In the genomic region with DNA sequence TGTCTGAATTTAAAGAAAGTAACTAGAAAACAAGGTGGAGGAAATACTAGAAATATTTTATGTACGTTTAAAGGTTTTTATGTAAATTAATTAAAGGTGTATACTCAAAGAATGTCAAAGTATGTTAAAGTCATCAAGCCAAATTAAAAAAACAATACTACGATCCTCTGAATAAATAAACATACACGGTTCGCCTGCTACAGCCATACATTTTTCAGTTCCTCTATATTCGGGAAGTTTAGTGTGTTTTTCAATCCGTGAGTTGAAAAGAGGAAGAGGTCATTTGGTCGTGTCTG, we compare ENCODE assay signal across 1 cellular context.
TF ChIP-seq lines count a peak whose summit lies in the region.

No MANE protein-coding gene starts in this region.

TF ChIP-seq in GM12878, 131 proteins besides CTCF, POLR2A, EP300 and RAD21 (continued from another document and continues in another):
- TF ChIP-seq, protein P1, sequence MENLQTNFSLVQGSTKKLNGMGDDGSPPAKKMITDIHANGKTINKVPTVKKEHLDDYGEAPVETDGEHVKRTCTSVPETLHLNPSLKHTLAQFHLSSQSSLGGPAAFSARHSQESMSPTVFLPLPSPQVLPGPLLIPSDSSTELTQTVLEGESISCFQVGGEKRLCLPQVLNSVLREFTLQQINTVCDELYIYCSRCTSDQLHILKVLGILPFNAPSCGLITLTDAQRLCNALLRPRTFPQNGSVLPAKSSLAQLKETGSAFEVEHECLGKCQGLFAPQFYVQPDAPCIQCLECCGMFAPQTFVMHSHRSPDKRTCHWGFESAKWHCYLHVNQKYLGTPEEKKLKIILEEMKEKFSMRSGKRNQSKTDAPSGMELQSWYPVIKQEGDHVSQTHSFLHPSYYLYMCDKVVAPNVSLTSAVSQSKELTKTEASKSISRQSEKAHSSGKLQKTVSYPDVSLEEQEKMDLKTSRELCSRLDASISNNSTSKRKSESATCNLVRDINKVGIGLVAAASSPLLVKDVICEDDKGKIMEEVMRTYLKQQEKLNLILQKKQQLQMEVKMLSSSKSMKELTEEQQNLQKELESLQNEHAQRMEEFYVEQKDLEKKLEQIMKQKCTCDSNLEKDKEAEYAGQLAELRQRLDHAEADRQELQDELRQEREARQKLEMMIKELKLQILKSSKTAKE (IDR thresholded peaks at IDR 0.05; ENCODE audit: low read depth, poor library complexity, severe bottlenecking) = no peak
- TF ChIP-seq BHLHE40 (IDR thresholded peaks at IDR 0.05; ENCODE audit: borderline replicate concordance in 1 of 2, low read depth in 2 of 2, low read length in 1 of 2) (0 out of 4 replicates have a peak, but pooled peaks of 1 of the 2 experiments have one; percentile 25), CHD4 (IDR thresholded peaks at IDR 0.05) (no peak), MYB (IDR thresholded peaks at IDR 0.05; ENCODE audit: borderline replicate concordance, low read depth, low read length) (no peak), SMAD5 (IDR thresholded peaks at IDR 0.05; ENCODE audit: low read depth) (no peak), SREBF2 (IDR thresholded peaks at IDR 0.05; ENCODE audit: low read length) (no peak), ZNF207 (IDR thresholded peaks at IDR 0.05; ENCODE audit: borderline replicate concordance) (no peak), POLR2AphosphoS5 (IDR thresholded peaks at IDR 0.05; ENCODE audit: low read length) (no peak), ETV6 (conservative IDR thresholded peaks at IDR 0.05 in 1 of 2, IDR thresholded peaks at IDR 0.05 in 1 of 2; ENCODE audit: borderline replicate concordance in 1 of 2, low read depth in 1 of 2) (no peak), DPF2 (IDR thresholded peaks at IDR 0.05) (no peak), ZNF217 (IDR thresholded peaks at IDR 0.05) (no peak), TBL1XR1 (IDR thresholded peaks at IDR 0.05; ENCODE audit: low read depth, low read length) (0 out of 2 replicates have a peak, but pooled peaks have one; percentile 17), KDM1A (IDR thresholded peaks at IDR 0.05; ENCODE audit: borderline replicate concordance) (no peak), RELB (IDR thresholded peaks at IDR 0.05; ENCODE audit: low read depth) (peak; percentile 66; the same call in 1 of the 2 replicates), SUZ12 (IDR thresholded peaks at IDR 0.05; ENCODE audit: unreplicated experiment) (no peak), ZZZ3 (IDR thresholded peaks at IDR 0.05; ENCODE audit: control insufficient read depth, insufficient read length, low read depth) (no peak), IKZF1 (conservative IDR thresholded peaks at IDR 0.05) (no peak), HDAC6 (IDR thresholded peaks at IDR 0.05; ENCODE audit: unreplicated experiment) (no peak), SPI1 (IDR thresholded peaks at IDR 0.05; ENCODE audit: borderline replicate concordance, insufficient read depth, low read depth, low read length) (peak; percentile 96; the same call in 1 of the 2 replicates), NFIC (IDR thresholded peaks at IDR 0.05; ENCODE audit: low read depth, low read length) (peak; percentile 49; the same call in 1 of the 2 replicates), PAX5 (IDR thresholded peaks at IDR 0.05; ENCODE audit: borderline replicate concordance, low read depth, low read length) (no peak), SIN3A (IDR thresholded peaks at IDR 0.05; ENCODE audit: low read depth, low read length) (no peak), YY1 (IDR thresholded peaks at IDR 0.05; ENCODE audit: low read depth, low read length) (no peak), E2F8 (IDR thresholded peaks at IDR 0.05; ENCODE audit: low read depth, partially characterized antibody) (no peak), BRCA1 (IDR thresholded peaks at IDR 0.05; ENCODE audit: low read depth, low read length) (no peak), STAT1 (conservative IDR thresholded peaks at IDR 0.05) (no peak), KAT2A (conservative IDR thresholded peaks at IDR 0.05; ENCODE audit: control insufficient read depth, low read depth, low read length) (no peak), HDAC2 (IDR thresholded peaks at IDR 0.05) (no peak), EGR1 (IDR thresholded peaks at IDR 0.05; ENCODE audit: borderline replicate concordance in 1 of 2, low read depth in 2 of 2, low read length in 2 of 2) (no peak), NFYA (IDR thresholded peaks at IDR 0.05; ENCODE audit: borderline replicate concordance, low read depth, low read length) (no peak), CBFB (IDR thresholded peaks at IDR 0.05; ENCODE audit: low read depth) (0 out of 2 replicates have a peak, but pooled peaks have one; percentile 9), SRF (IDR thresholded peaks at IDR 0.05; ENCODE audit: low read depth in 2 of 2, low read length in 2 of 2) (no peak), CHD2 (IDR thresholded peaks at IDR 0.05; ENCODE audit: borderline replicate concordance, low read depth, low read length) (no peak), ZNF24 (IDR thresholded peaks at IDR 0.05) (no peak)
- TF ChIP-seq, protein P2, sequence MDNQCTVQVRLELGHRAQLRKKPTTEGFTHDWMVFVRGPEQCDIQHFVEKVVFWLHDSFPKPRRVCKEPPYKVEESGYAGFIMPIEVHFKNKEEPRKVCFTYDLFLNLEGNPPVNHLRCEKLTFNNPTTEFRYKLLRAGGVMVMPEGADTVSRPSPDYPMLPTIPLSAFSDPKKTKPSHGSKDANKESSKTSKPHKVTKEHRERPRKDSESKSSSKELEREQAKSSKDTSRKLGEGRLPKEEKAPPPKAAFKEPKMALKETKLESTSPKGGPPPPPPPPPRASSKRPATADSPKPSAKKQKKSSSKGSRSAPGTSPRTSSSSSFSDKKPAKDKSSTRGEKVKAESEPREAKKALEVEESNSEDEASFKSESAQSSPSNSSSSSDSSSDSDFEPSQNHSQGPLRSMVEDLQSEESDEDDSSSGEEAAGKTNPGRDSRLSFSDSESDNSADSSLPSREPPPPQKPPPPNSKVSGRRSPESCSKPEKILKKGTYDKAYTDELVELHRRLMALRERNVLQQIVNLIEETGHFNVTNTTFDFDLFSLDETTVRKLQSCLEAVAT (IDR thresholded peaks at IDR 0.05) = 0 out of 2 replicates have a peak, but pooled peaks have one; percentile 44
- TF ChIP-seq, protein P3, sequence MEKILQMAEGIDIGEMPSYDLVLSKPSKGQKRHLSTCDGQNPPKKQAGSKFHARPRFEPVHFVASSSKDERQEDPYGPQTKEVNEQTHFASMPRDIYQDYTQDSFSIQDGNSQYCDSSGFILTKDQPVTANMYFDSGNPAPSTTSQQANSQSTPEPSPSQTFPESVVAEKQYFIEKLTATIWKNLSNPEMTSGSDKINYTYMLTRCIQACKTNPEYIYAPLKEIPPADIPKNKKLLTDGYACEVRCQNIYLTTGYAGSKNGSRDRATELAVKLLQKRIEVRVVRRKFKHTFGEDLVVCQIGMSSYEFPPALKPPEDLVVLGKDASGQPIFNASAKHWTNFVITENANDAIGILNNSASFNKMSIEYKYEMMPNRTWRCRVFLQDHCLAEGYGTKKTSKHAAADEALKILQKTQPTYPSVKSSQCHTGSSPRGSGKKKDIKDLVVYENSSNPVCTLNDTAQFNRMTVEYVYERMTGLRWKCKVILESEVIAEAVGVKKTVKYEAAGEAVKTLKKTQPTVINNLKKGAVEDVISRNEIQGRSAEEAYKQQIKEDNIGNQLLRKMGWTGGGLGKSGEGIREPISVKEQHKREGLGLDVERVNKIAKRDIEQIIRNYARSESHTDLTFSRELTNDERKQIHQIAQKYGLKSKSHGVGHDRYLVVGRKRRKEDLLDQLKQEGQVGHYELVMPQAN (conservative IDR thresholded peaks at IDR 0.05) = no peak
- TF ChIP-seq, protein P4, sequence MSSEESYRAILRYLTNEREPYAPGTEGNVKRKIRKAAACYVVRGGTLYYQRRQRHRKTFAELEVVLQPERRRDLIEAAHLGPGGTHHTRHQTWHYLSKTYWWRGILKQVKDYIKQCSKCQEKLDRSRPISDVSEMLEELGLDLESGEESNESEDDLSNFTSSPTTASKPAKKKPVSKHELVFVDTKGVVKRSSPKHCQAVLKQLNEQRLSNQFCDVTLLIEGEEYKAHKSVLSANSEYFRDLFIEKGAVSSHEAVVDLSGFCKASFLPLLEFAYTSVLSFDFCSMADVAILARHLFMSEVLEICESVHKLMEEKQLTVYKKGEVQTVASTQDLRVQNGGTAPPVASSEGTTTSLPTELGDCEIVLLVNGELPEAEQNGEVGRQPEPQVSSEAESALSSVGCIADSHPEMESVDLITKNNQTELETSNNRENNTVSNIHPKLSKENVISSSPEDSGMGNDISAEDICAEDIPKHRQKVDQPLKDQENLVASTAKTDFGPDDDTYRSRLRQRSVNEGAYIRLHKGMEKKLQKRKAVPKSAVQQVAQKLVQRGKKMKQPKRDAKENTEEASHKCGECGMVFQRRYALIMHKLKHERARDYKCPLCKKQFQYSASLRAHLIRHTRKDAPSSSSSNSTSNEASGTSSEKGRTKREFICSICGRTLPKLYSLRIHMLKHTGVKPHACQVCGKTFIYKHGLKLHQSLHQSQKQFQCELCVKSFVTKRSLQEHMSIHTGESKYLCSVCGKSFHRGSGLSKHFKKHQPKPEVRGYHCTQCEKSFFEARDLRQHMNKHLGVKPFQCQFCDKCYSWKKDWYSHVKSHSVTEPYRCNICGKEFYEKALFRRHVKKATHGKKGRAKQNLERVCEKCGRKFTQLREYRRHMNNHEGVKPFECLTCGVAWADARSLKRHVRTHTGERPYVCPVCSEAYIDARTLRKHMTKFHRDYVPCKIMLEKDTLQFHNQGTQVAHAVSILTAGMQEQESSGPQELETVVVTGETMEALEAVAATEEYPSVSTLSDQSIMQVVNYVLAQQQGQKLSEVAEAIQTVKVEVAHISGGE (CRISPR knock-in tag; IDR thresholded peaks at IDR 0.05) = no peak
- TF ChIP-seq, protein P5, sequence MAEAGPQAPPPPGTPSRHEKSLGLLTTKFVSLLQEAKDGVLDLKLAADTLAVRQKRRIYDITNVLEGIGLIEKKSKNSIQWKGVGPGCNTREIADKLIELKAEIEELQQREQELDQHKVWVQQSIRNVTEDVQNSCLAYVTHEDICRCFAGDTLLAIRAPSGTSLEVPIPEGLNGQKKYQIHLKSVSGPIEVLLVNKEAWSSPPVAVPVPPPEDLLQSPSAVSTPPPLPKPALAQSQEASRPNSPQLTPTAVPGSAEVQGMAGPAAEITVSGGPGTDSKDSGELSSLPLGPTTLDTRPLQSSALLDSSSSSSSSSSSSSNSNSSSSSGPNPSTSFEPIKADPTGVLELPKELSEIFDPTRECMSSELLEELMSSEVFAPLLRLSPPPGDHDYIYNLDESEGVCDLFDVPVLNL (IDR thresholded peaks at IDR 0.05; ENCODE audit: low read depth, low read length) = no peak
- TF ChIP-seq, protein P6, sequence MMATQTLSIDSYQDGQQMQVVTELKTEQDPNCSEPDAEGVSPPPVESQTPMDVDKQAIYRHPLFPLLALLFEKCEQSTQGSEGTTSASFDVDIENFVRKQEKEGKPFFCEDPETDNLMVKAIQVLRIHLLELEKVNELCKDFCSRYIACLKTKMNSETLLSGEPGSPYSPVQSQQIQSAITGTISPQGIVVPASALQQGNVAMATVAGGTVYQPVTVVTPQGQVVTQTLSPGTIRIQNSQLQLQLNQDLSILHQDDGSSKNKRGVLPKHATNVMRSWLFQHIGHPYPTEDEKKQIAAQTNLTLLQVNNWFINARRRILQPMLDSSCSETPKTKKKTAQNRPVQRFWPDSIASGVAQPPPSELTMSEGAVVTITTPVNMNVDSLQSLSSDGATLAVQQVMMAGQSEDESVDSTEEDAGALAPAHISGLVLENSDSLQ (IDR thresholded peaks at IDR 0.05) = no peak
- TF ChIP-seq, protein P7, sequence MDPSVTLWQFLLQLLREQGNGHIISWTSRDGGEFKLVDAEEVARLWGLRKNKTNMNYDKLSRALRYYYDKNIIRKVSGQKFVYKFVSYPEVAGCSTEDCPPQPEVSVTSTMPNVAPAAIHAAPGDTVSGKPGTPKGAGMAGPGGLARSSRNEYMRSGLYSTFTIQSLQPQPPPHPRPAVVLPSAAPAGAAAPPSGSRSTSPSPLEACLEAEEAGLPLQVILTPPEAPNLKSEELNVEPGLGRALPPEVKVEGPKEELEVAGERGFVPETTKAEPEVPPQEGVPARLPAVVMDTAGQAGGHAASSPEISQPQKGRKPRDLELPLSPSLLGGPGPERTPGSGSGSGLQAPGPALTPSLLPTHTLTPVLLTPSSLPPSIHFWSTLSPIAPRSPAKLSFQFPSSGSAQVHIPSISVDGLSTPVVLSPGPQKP (IDR thresholded peaks at IDR 0.05; ENCODE audit: low read depth, low read length) = no peak
- TF ChIP-seq, protein P8, sequence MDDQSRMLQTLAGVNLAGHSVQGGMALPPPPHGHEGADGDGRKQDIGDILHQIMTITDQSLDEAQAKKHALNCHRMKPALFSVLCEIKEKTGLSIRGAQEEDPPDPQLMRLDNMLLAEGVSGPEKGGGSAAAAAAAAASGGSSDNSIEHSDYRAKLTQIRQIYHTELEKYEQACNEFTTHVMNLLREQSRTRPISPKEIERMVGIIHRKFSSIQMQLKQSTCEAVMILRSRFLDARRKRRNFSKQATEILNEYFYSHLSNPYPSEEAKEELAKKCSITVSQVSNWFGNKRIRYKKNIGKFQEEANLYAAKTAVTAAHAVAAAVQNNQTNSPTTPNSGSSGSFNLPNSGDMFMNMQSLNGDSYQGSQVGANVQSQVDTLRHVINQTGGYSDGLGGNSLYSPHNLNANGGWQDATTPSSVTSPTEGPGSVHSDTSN (IDR thresholded peaks at IDR 0.05; ENCODE audit: insufficient replicate concordance, low read depth, low read length) = no peak
